1 cellular context compared by ENCODE assay signal in the genomic region with DNA sequence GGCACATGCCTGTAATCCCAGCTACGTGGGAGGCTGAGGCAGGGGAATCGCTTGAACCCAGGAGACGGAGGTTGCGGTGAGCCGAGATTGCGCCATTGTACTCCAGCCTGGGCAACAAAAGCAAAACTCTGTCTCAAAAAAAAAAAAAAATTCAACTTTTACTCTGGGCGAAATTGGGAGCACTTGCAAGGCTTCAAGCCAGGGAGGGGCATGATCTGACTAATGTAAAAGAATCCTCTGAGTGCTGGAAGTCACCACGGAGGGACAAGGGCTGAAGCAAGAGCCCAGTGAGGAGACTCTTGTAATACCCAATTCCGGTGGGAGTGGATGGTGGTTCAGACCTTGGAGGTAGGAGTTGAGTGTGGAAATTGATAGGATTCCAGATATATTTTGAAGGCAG. TPM values are rescaled to one million over a fixed set of nuclear protein-coding genes. Genes with fewer than 3 reads are reported as not detected.
"Had no signal": no experiment of that assay in that cellular context is flagged by ENCODE, and none has a peak within 500 bp of the region (broad histone marks: within the 10 kb centered on the region; RNA-seq: fewer than 3 reads in every experiment).

No MANE protein-coding gene starts in this region.

RNA-seq across cellular contexts. Expression of gene DLEC1, which starts 4.7 kb away (rescaled TPM):
- total RNA-seq: pulmonary artery endothelial cell had no signal
